10 cellular contexts compared by ENCODE assay signal in the genomic region with DNA sequence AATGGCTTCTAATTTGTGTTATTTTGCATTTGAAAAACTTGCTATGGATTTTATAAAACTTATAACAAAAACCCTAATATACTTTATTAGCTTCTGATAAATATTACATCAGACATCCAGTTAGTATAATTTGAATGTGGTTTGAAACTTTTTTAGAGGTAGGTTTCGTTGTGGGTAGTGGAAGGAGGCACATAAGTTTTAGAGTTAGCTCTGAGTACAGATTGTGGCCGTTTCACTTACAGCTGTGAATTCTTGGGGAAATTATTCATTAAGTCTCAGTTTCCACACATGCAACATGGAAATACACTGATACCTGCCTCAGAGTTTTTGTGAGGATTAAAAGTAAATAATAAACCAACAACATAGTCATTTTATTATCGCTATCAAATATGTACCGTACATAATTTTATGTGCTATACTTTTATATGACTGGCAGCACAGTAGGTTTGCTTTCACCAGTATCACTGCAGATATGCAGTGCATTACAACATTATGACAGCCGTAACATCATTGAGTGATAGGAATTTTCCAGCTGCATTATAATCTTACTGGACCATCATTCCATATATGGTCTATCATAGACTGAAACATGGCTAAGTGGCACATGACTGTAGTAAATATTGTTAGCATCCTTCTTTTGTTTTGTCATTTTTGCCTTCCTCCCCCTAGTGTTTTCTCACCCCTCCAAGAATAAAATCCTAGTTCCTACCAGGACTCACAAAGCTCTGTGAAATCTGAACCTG.
DNase-seq lines count a peak whose midpoint lies in the region; ATAC-seq, FAIRE-seq and TF ChIP-seq lines count a peak whose summit lies in the region.
"Had no signal": no experiment of that assay in that cellular context is flagged by ENCODE, and none has a peak within 500 bp of the region (broad histone marks: within the 10 kb centered on the region; RNA-seq: fewer than 3 reads in every experiment).

No MANE protein-coding gene starts in this region.

- H3K27ac ChIP-seq in GM12878 (ENCODE audit: control insufficient read depth, insufficient read depth) (peak overlapping the region; percentile 23; the same call in 1 of the 2 replicates), testis (no peak overlapping the region)
- H3K27ac ChIP-seq: gastrocnemius medialis had no signal

- H3K9me3 ChIP-seq in GM12878 (replicated peaks; ENCODE audit: control insufficient read depth, insufficient read depth, low read length), result no peaks in the 10 kb centered on the region
- no peaks in the 10 kb centered on the region for H3K9me3 ChIP-seq in testis
- H3K9me3 ChIP-seq: gastrocnemius medialis had no signal

- H3K27me3 ChIP-seq in GM12878 (replicated peaks in 1 of 2; ENCODE audit: control insufficient read depth in 2 of 2, insufficient read depth in 2 of 2, low read length in 1 of 2), result no peaks in the 10 kb centered on the region
- H3K27me3 ChIP-seq in testis, result no peaks in the 10 kb centered on the region
- H3K27me3 ChIP-seq: gastrocnemius medialis had no signal

- no peak overlapping the region for H3K9ac ChIP-seq in GM12878 (ENCODE audit: control insufficient read depth, insufficient read depth, low read length)

- POLR2A ChIA-PET in GM12878 (lab: Charles Lee), result interaction anchor here (0.6 to 2.2 kb wide), 6 partner anchors 22 to 81 kb away, joined by 3 to 6 read pairs (median 4); no protein-coding TSS in a partner anchor

- CTCF ChIA-PET in GM12878 (lab: Yijun Ruan, JAX), result interaction anchor here (0.6 to 2.6 kb wide), 7 partner anchors 13 to 176 kb away, joined by 3 to 9 read pairs (median 3); no protein-coding TSS in a partner anchor

- no peaks in the 10 kb centered on the region for H3K79me2 ChIP-seq in GM12878 (ENCODE audit: control insufficient read depth, insufficient read depth, low read length)

- no peak for FAIRE-seq in GM12878 (lab: Jason Lieb, UNC)

- DNase-seq in GM12878 (ENCODE audit: low read depth, low spot score), result no peak
- no peak for DNase-seq in testis
- DNase-seq in epidermal melanocyte (ENCODE audit: insufficient read length, low spot score), result no peak
- no peak for DNase-seq in KG1 (lab: John Stamatoyannopoulos, UW)
- DNase-seq in activated effector memory CD4-positive, alpha-beta T cell treated with Interleukin-2 at 50 U/mL for 16 hours, result no peak
- DNase-seq: activated CD4-positive, alpha-beta T cell treated with anti-CD3 and anti-CD28 coated beads, Interleukin-2, amount 50 U/mL, for 4 hours; gastrocnemius medialis had no signal

- H3K4me1 ChIP-seq in GM12878 (ENCODE audit: control insufficient read depth, insufficient read depth, low read length) (peaks cover 25% of the 10 kb centered on the region), testis (peaks cover 4% of the 10 kb centered on the region)
- H3K4me1 ChIP-seq: gastrocnemius medialis had no signal

- intact Hi-C loops in GM12878 (cut with micrococcal nuclease; ENCODE audit: unreplicated experiment), result no loop called here
- intact Hi-C loops in testis (cut with DNase I; ENCODE audit: low total_unique reads), result no loop called here

- peaks cover 6% of the 10 kb centered on the region; the same call in 1 of the 2 replicates for H4K20me1 ChIP-seq in GM12878 (ENCODE audit: control insufficient read depth, insufficient read depth)

- TF ChIP-seq CTCF in GM12878 (IDR thresholded peaks at IDR 0.05 in 2 of 3, conservative IDR thresholded peaks at IDR 0.05 in 1 of 3; ENCODE audit: control insufficient read depth in 2 of 3, extremely low read depth in 1 of 3, insufficient read depth in 1 of 3, low read depth in 3 of 3, low read length in 3 of 3) (no peak), testis (IDR thresholded peaks at IDR 0.05) (no peak)

- peak; percentile 83 for ATAC-seq in GM18498 (IDR thresholded peaks at IDR 0.05; ENCODE audit: unreplicated experiment)
- ATAC-seq in GM19467 (IDR thresholded peaks at IDR 0.05; ENCODE audit: unreplicated experiment), result peak; percentile 78
- peak; percentile 75 for ATAC-seq in HG03175 (IDR thresholded peaks at IDR 0.05; ENCODE audit: unreplicated experiment)
- ATAC-seq in GM12878, result peak; percentile 86
- ATAC-seq: gastrocnemius medialis had no signal

- no peak overlapping the region for H2AFZ ChIP-seq in GM12878 (ENCODE audit: control insufficient read depth, low read depth, low read length)

- RAD21 ChIA-PET in GM12878 (lab: Charles Lee; ENCODE audit: unreplicated experiment), result interaction anchor here (0.6 to 1.5 kb wide), 5 partner anchors 11 to 49 kb away, joined by 3 to 4 read pairs (median 3); no protein-coding TSS in a partner anchor

- no peak for TF ChIP-seq RAD21 in GM12878 (IDR thresholded peaks at IDR 0.05; ENCODE audit: insufficient read depth, low read depth, low read length)

- no peak for TF ChIP-seq EP300 in GM12878 (IDR thresholded peaks at IDR 0.05; ENCODE audit: borderline replicate concordance in 1 of 2, control insufficient read depth in 1 of 2, low read depth in 2 of 2, low read length in 2 of 2)

- H3K4me3 ChIP-seq in GM12878 (no peak overlapping the region), testis (no peak overlapping the region)
- H3K4me3 ChIP-seq: gastrocnemius medialis had no signal

- no TSS peak for BruUV-seq in GM12878 (replicated peaks; lab: Mats Ljungman, UMichigan)

- peak overlapping the region; percentile 70 for H3K4me2 ChIP-seq in GM12878 (ENCODE audit: control insufficient read depth, insufficient read depth)

- peaks cover 0 to 8% of the 10 kb centered on the region in 2 experiments; a peak in 2 of 4 replicates for H3K36me3 ChIP-seq in GM12878 (ENCODE audit: control insufficient read depth in 2 of 2, insufficient read depth in 2 of 2, low read length in 1 of 2)
- H3K36me3 ChIP-seq in testis (ENCODE audit: low read depth, missing control alignments), result no peaks in the 10 kb centered on the region
- H3K36me3 ChIP-seq: gastrocnemius medialis had no signal

- 60% methylated on average over 5 of the region's 5 CpGs for WGBS in GM12878 (ENCODE audit: insufficient coverage, insufficient replicate concordance, low lambda C conversion rate, missing lambda C conversion rate)
- WGBS in testis, 2 donors, result 91 to 93% methylated on average over 5 of the region's 5 CpGs

- in situ Hi-C loops in GM12878 (cut with MboI), result no loop called here

- TF ChIP-seq POLR2A in GM12878 (IDR thresholded peaks at IDR 0.05; ENCODE audit: low read depth, low read length) (no peak), testis (IDR thresholded peaks at IDR 0.05) (no peak)

- SMC1A ChIA-PET in GM12878 (lab: Charles Lee; ENCODE audit: uncharacterized antibody, unreplicated experiment), result interaction anchor here (1.0 to 2.8 kb wide), 11 partner anchors 8 to 156 kb away, joined by 3 to 12 read pairs (median 3); no protein-coding TSS in a partner anchor

TF ChIP-seq in GM12878, 131 proteins besides CTCF, POLR2A, EP300 and RAD21:
- TF ChIP-seq MTA2 (IDR thresholded peaks at IDR 0.05; ENCODE audit: low read depth), result no peak
- TF ChIP-seq RUNX3 (IDR thresholded peaks at IDR 0.05; ENCODE audit: low read length), result peak; percentile 71
